In genomic region chr10:49278497-49278902, GRCh38 we compare ENCODE assay signal across 15 cellular contexts. TPM values are rescaled to one million over a fixed set of nuclear protein-coding genes. Genes with fewer than 3 reads are reported as not detected.
DNase-seq lines count a peak whose midpoint lies in the region; ATAC-seq and TF ChIP-seq lines count a peak whose summit lies in the region.
"Had no signal": no experiment of that assay in that cellular context is flagged by ENCODE, and none has a peak within 500 bp of the region (broad histone marks: within the 10 kb centered on the region; RNA-seq: fewer than 3 reads in every experiment).

No MANE protein-coding gene starts in this region.

- peak overlapping the region; percentile 61 for H2AFZ ChIP-seq in parathyroid adenoma

- H3K27me3 ChIP-seq in SJCRH30 (no peaks in the 10 kb centered on the region), parathyroid adenoma (ENCODE audit: control insufficient read depth, insufficient read depth, low read length) (no peaks in the 10 kb centered on the region)
- H3K27me3 ChIP-seq: Peyer's patch had no signal

- peak overlapping the region; percentile 70 for H3K27ac ChIP-seq in SJCRH30
- H3K27ac ChIP-seq in parathyroid adenoma, result peak overlapping the region; percentile 97
- H3K27ac ChIP-seq: Peyer's patch had no signal

- H3K36me3 ChIP-seq in SJCRH30, result no peaks in the 10 kb centered on the region
- no peaks in the 10 kb centered on the region for H3K36me3 ChIP-seq in parathyroid adenoma (ENCODE audit: control insufficient read depth, insufficient read depth, low read length)
- H3K36me3 ChIP-seq: Peyer's patch had no signal

- H3K4me1 ChIP-seq in SJCRH30, result peaks cover 40% of the 10 kb centered on the region
- peaks cover 49% of the 10 kb centered on the region for H3K4me1 ChIP-seq in parathyroid adenoma
- H3K4me1 ChIP-seq: Peyer's patch had no signal

- intact Hi-C loops in Right ventricle myocardium superior (cut with DNase I), result no loop called here
- intact Hi-C loops in left ventricle myocardium superior (cut with micrococcal nuclease), result no loop called here

- H3K9ac ChIP-seq in parathyroid adenoma, result no peak overlapping the region

- H3K4me3 ChIP-seq in SJCRH30 (no peak overlapping the region), parathyroid adenoma (ENCODE audit: low read depth, low read length) (no peak overlapping the region)
- H3K4me3 ChIP-seq: Peyer's patch had no signal

- DNase-seq in SJCRH30, result peak; percentile 31 to 64
- DNase-seq in Right ventricle myocardium superior, result no peak
- no peak for DNase-seq in left ventricle myocardium superior
- no peak for DNase-seq in stimulated activated CD4-positive, alpha-beta T cell treated with anti-CD3 and anti-CD28 coated beads, Interleukin-2, amount 100 ng/mL, for 48 hours
- no peak for DNase-seq in GOT3 (lab: John Stamatoyannopoulos, UW)
- no peak for DNase-seq in hippocampal formation (lab: John Stamatoyannopoulos, UW)
- DNase-seq: DMS53, IMR-90, NCI-H1105 treated with DMSO at 0.1 percent for 48 hours, NCI-H2029 treated with DMSO at 0.1 percent for 48 hours, NCI-H226, NCI-H510A treated with DMSO at 0.1 percent for 48 hours, Peyer's patch had no signal

- H3K79me2 ChIP-seq in parathyroid adenoma, result no peaks in the 10 kb centered on the region

- peak overlapping the region; percentile 54 for H3K4me2 ChIP-seq in parathyroid adenoma (ENCODE audit: low read length)

- peak; percentile 3 for TF ChIP-seq CTCF in parathyroid adenoma (IDR thresholded peaks at IDR 0.05)

- H3K9me3 ChIP-seq in SJCRH30 (replicated peaks) (no peaks in the 10 kb centered on the region), parathyroid adenoma (ENCODE audit: control insufficient read depth, low read length) (no peaks in the 10 kb centered on the region)
- H3K9me3 ChIP-seq: Peyer's patch had no signal

- ATAC-seq in Right ventricle myocardium superior (ENCODE audit: poor library complexity), result peak; percentile 86
- ATAC-seq in left ventricle myocardium superior, result peak; percentile 94
- ATAC-seq in HG02588 (IDR thresholded peaks at IDR 0.05; ENCODE audit: unreplicated experiment), result no peak

RNA-seq across cellular contexts. Expression of gene C10orf71, which starts 20.5 kb away (rescaled TPM):
- total RNA-seq in SJCRH30 (2014; rRNA removed; shearing (Covaris generic)), result 4.5 and 6.6 TPM in 2 replicates
- total RNA-seq in Right ventricle myocardium superior (108 TPM), left ventricle myocardium superior (126 TPM)
- total RNA-seq: IMR-90, Peyer's patch had no signal

Comparison
In these comparisons a context has a peak if more than half of its experiments do, and no peak if none do; other contexts are left out.
1. DNase-seq: peak in SJCRH30 (2 of 2); none in Right ventricle myocardium superior (single experiment), left ventricle myocardium superior (single experiment), stimulated activated CD4-positive, alpha-beta T cell treated with anti-CD3 and anti-CD28 coated beads, Interleukin-2, amount 100 ng/mL, for 48 hours (0 of 2), GOT3 (single experiment) and hippocampal formation (0 of 2).
2. RNA of gene C10orf71, which starts 20.5 kb away (total RNA-seq): 126 TPM in left ventricle myocardium superior (single experiment) and 108 TPM in Right ventricle myocardium superior (single experiment); 4.5 to 6.6 TPM in SJCRH30; every median in the first group is over 10 times any median in the second.